ENCODE assay signal across 10 cellular contexts in genomic region chr2:119174993-119175347, GRCh38. TPM values are rescaled to one million over a fixed set of nuclear protein-coding genes. Genes with fewer than 3 reads are reported as not detected.
"Had no signal": no experiment of that assay in that cellular context is flagged by ENCODE, and none has a peak within 500 bp of the region (broad histone marks: within the 10 kb centered on the region; RNA-seq: fewer than 3 reads in every experiment).

No MANE protein-coding gene starts in this region.

- H3K27ac ChIP-seq: ascending aorta, RWPE1 had no signal

- H3K9me3 ChIP-seq: ascending aorta had no signal

- H3K36me3 ChIP-seq: ascending aorta had no signal

- H3K27me3 ChIP-seq: ascending aorta had no signal

- H3K4me3 ChIP-seq: ascending aorta had no signal

- DNase-seq: amniotic stem cell, NCI-H1092, NCI-H2107, NCI-H226 had no signal

- H3K4me1 ChIP-seq: ascending aorta had no signal

RNA-seq across cellular contexts. Expression of gene C1QL2, which starts 16.4 kb away (rescaled TPM):
- total RNA-seq: activated naive CD4-positive, alpha-beta T cell treated with anti-CD3 and anti-CD28 coated beads, Interleukin-2, amount 50 U/mL, for 72 hours; activated T-cell treated with anti-CD3 and anti-CD28 coated beads, Interleukin-2, amount 50 U/mL, for 4 hours; NCI-H460; SK-MEL-5 had no signal
